Comparison of ENCODE assay signal across 1 cellular context in the genomic region with DNA sequence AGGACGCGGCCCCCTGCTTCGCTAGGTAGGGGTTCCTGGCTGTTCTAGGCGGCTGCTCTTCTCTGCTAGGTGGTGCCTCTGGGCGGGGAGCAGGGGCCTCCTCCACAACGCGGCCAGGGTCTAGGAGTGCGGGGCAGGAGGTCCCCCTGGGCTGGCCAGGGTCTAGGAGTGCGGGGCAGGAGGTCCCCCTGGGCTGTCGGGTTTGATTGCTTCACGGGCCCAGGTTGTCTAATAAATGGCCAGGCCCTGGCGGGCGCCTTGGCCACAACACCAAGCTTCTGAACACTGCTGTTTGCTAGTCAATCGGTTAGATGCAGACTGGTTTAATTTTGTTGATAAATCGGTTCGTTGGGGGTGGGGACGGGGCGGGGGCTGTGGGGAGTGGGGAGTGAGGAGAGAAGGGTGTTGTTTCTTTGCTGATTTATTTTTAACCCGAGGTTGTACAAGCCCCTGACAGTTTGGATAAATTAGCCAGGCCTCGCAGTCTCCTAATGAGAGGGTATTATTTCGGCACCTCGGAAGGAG.
A peak's percentile ranks its signal among the peaks of the same experiment; 100 is the strongest.
TF ChIP-seq lines count a peak whose summit lies in the region.

No MANE protein-coding gene starts in this region.

TF ChIP-seq in H1, 55 proteins besides CTCF, POLR2A, EP300 and RAD21:
- no peak for TF ChIP-seq RNF2 (IDR thresholded peaks at IDR 0.05; ENCODE audit: borderline replicate concordance, low read depth, low read length, missing control alignments, poor library complexity, severe bottlenecking)
- no peak; the same call in 1 of the 2 replicates for TF ChIP-seq SUZ12 (IDR thresholded peaks at IDR 0.05; ENCODE audit: low read length)
- TF ChIP-seq JUND (IDR thresholded peaks at IDR 0.05; ENCODE audit: low read length): no peak
- TF ChIP-seq PHF8 (conservative IDR thresholded peaks at IDR 0.05; ENCODE audit: low read depth, low read length): no peak
- TF ChIP-seq BACH1 (IDR thresholded peaks at IDR 0.05; ENCODE audit: low read length): no peak
- no peak for TF ChIP-seq ZNF274 (IDR thresholded peaks at IDR 0.05; ENCODE audit: borderline replicate concordance, extremely low read depth, low read length)
- no peak for TF ChIP-seq KDM5A (IDR thresholded peaks at IDR 0.05; ENCODE audit: low read length)
- TF ChIP-seq, protein P1, sequence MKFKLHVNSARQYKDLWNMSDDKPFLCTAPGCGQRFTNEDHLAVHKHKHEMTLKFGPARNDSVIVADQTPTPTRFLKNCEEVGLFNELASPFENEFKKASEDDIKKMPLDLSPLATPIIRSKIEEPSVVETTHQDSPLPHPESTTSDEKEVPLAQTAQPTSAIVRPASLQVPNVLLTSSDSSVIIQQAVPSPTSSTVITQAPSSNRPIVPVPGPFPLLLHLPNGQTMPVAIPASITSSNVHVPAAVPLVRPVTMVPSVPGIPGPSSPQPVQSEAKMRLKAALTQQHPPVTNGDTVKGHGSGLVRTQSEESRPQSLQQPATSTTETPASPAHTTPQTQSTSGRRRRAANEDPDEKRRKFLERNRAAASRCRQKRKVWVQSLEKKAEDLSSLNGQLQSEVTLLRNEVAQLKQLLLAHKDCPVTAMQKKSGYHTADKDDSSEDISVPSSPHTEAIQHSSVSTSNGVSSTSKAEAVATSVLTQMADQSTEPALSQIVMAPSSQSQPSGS (IDR thresholded peaks at IDR 0.05; ENCODE audit: low read length): no peak
- peak; percentile 24 for TF ChIP-seq EZH2 (IDR thresholded peaks at IDR 0.05; ENCODE audit: low read depth, low read length, severe bottlenecking)
